Comparison of ENCODE assay signal across 22 cellular contexts in genomic region chr7:96920713-96921112, GRCh38.
DNase-seq lines count a peak whose midpoint lies in the region; ATAC-seq, FAIRE-seq and TF ChIP-seq lines count a peak whose summit lies in the region.
"Had no signal": no experiment of that assay in that cellular context is flagged by ENCODE, and none has a peak within 500 bp of the region (broad histone marks: within the 10 kb centered on the region; RNA-seq: fewer than 3 reads in every experiment).

No MANE protein-coding gene starts in this region.

- H3K9me3 ChIP-seq in trophoblast cell (ENCODE audit: insufficient read depth, low read depth, low read length): no peaks in the 10 kb centered on the region
- H3K9me3 ChIP-seq: A549, Caco-2 had no signal

- no peaks in the 10 kb centered on the region for H3K36me3 Mint-ChIP-seq in GM23338 (ENCODE audit: low read depth)

- H3K36me3 ChIP-seq in GM23338 (ENCODE audit: insufficient read depth) (no peaks in the 10 kb centered on the region), bronchial epithelial cell (ENCODE audit: control insufficient read depth, insufficient read depth, low read length) (no peaks in the 10 kb centered on the region), trophoblast cell (ENCODE audit: control insufficient read depth in 1 of 2, insufficient read depth in 2 of 2, low read length in 2 of 2) (no peaks in the 10 kb centered on the region)

- no peak overlapping the region for H2AK5ac ChIP-seq in trophoblast cell (ENCODE audit: low read length)

- no peak overlapping the region for H4K8ac ChIP-seq in trophoblast cell (ENCODE audit: low read depth, low read length)

- no peaks in the 10 kb centered on the region for H3F3A ChIP-seq in GM23338 (replicated peaks; ENCODE audit: low read depth)

- DNase-seq in GM23338 (ENCODE audit: low spot score) (peak; percentile 14), bronchial epithelial cell (ENCODE audit: low read depth) (peak; percentile 51), trophoblast cell (peak; percentile 42 to 90), D341Med (ENCODE audit: low spot score) (no peak), NCI-H446 treated with DMSO at 0.1 percent for 48 hours (lab: John Stamatoyannopoulos, UW) (no peak), NCI-H524 treated with DMSO at 0.1 percent for 48 hours (lab: John Stamatoyannopoulos, UW) (no peak)
- no peak for DNase-seq in stimulated activated CD4-positive, alpha-beta T cell treated with anti-CD3 and anti-CD28 coated beads, Interleukin-2, amount 100 ng/mL, for 24 hours
- DNase-seq: AML-193; Caco-2; CD4-positive, alpha-beta T cell; DMS153; DMS79; GDM1; GOT3; H9 had no signal

- no peaks in the 10 kb centered on the region for H3K79me1 ChIP-seq in trophoblast cell (ENCODE audit: low read length)

- H3K27ac ChIP-seq in GM23338 (ENCODE audit: low read depth): no peak overlapping the region
- H3K27ac ChIP-seq in trophoblast cell (ENCODE audit: low read depth, low read length): no peak overlapping the region
- H3K27ac ChIP-seq: 22Rv1, A549, C4-2B, HL-60 had no signal

- ATAC-seq in GM23338 (no peak), esophagus mucosa (peak; percentile 56)
- ATAC-seq: A549 had no signal

- H2BK120ac ChIP-seq in trophoblast cell (ENCODE audit: insufficient read depth, low read length, poor library complexity): no peak overlapping the region

- H3K79me2 ChIP-seq in GM23338 (replicated peaks; ENCODE audit: insufficient read depth) (no peaks in the 10 kb centered on the region), trophoblast cell (ENCODE audit: control insufficient read depth, insufficient read depth, low read length, poor library complexity) (no peaks in the 10 kb centered on the region)

- no peak overlapping the region for H3K18ac ChIP-seq in trophoblast cell (ENCODE audit: low read length)

- no peak overlapping the region for H2BK12ac ChIP-seq in trophoblast cell (ENCODE audit: low read length)

- peak overlapping the region; percentile 6; the same call in 1 of the 2 replicates for H2AFZ ChIP-seq in GM23338
- no peak overlapping the region for H2AFZ ChIP-seq in trophoblast cell (ENCODE audit: insufficient read depth, low read length, poor library complexity)

- H3K27me3 ChIP-seq in GM23338 (ENCODE audit: insufficient read depth): no peaks in the 10 kb centered on the region
- H3K27me3 ChIP-seq in bronchial epithelial cell (ENCODE audit: control insufficient read depth, insufficient read depth, low read length): no peaks in the 10 kb centered on the region
- H3K27me3 ChIP-seq in trophoblast cell (ENCODE audit: insufficient read depth, low read length): no peaks in the 10 kb centered on the region

- H3K4me1 Mint-ChIP-seq in GM23338: peaks cover 18% of the 10 kb centered on the region

- no peaks in the 10 kb centered on the region for H3K9me2 ChIP-seq in GM23338 (ENCODE audit: insufficient read depth)

- H3K27me3 Mint-ChIP-seq in GM23338 (ENCODE audit: insufficient read depth, low read depth, poor library complexity): peaks cover 2% of the 10 kb centered on the region

- H4K91ac ChIP-seq in trophoblast cell (ENCODE audit: low read depth, low read length): no peak overlapping the region

- TF ChIP-seq CTCF in GM23338 (conservative IDR thresholded peaks at IDR 0.05; ENCODE audit: low read depth in 2 of 2) (no peak), bronchial epithelial cell (IDR thresholded peaks at IDR 0.05; ENCODE audit: insufficient read depth, low read length, severe bottlenecking) (no peak)

- H3K4ac ChIP-seq in trophoblast cell (ENCODE audit: low read depth, low read length): no peak overlapping the region

- H3K27ac Mint-ChIP-seq in GM23338: no peak overlapping the region
- H3K27ac Mint-ChIP-seq: CD4-positive, alpha-beta T cell; H9 had no signal

- H3K9me3 Mint-ChIP-seq in GM23338: no peaks in the 10 kb centered on the region
- H3K9me3 Mint-ChIP-seq: CD4-positive, alpha-beta T cell had no signal

- FAIRE-seq in bronchial epithelial cell (lab: Jason Lieb, UNC): no peak
- FAIRE-seq: A549, GM12892, GM18507 had no signal

- H3K14ac ChIP-seq in trophoblast cell (ENCODE audit: low read length): no peak overlapping the region

- no peak overlapping the region for H3K23ac ChIP-seq in trophoblast cell (ENCODE audit: low read length)

- H3K4me3 ChIP-seq in GM23338 (no peak overlapping the region), bronchial epithelial cell (ENCODE audit: low read depth, low read length) (no peak overlapping the region), trophoblast cell (ENCODE audit: low read depth, low read length) (no peak overlapping the region)
- H3K4me3 ChIP-seq: A549 had no signal

- no peak overlapping the region for H3K9ac ChIP-seq in trophoblast cell (ENCODE audit: low read length)

- WGBS in trophoblast cell (ENCODE audit: extremely low coverage, insufficient coverage, insufficient read length): no CpG with 5 or more reads among the region's 1 CpG

- H3K4me1 ChIP-seq in GM23338 (ENCODE audit: insufficient read depth): peaks cover 25% of the 10 kb centered on the region
- peaks cover 4 to 5% of the 10 kb centered on the region in 2 experiments for H3K4me1 ChIP-seq in trophoblast cell (ENCODE audit: control insufficient read depth in 1 of 2, insufficient read depth in 2 of 2, low read length in 2 of 2)
- H3K4me1 ChIP-seq: A549 had no signal

- no peak overlapping the region for H3K4me3 Mint-ChIP-seq in GM23338
- H3K4me3 Mint-ChIP-seq: CD4-positive, alpha-beta T cell; H9 had no signal

- H3K4me2 ChIP-seq in GM23338 (peak overlapping the region; percentile 13), trophoblast cell (ENCODE audit: low read length) (no peak overlapping the region)
- H3K4me2 ChIP-seq: A549 had no signal

- H4K12ac ChIP-seq in trophoblast cell (ENCODE audit: low read depth, low read length): no peak overlapping the region

- no peak overlapping the region for H2BK5ac ChIP-seq in trophoblast cell (ENCODE audit: low read depth, low read length, poor library complexity)

- no peaks in the 10 kb centered on the region for H4K20me1 ChIP-seq in GM23338 (replicated peaks; ENCODE audit: insufficient read depth)

TF ChIP-seq in GM23338, 12 proteins besides CTCF, POLR2A, EP300 and RAD21 (continues in another document):
- TF ChIP-seq CREB1 (CRISPR knock-in tag; IDR thresholded peaks at IDR 0.05; ENCODE audit: low read depth) (no peak), NANOG (IDR thresholded peaks at IDR 0.05; ENCODE audit: borderline replicate concordance) (no peak), JUNB (IDR thresholded peaks at IDR 0.05; ENCODE audit: unreplicated experiment) (no peak), ZNF114 (CRISPR knock-in tag; IDR thresholded peaks at IDR 0.05) (no peak), EZH2phosphoT487 (IDR thresholded peaks at IDR 0.05; ENCODE audit: unreplicated experiment) (no peak), EZH2 (IDR thresholded peaks at IDR 0.05; ENCODE audit: low read depth, unreplicated experiment) (no peak), ETS1 (IDR thresholded peaks at IDR 0.05) (no peak), STAT1 (IDR thresholded peaks at IDR 0.05; ENCODE audit: unreplicated experiment) (no peak), REST (IDR thresholded peaks at IDR 0.05; ENCODE audit: unreplicated experiment) (no peak)

Comparison
In these comparisons a context has a peak if more than half of its experiments do, and no peak if none do; other contexts are left out.
1. DNase-seq: peak in GM23338 (single experiment), bronchial epithelial cell (single experiment) and trophoblast cell (2 of 2); none in D341Med (single experiment), NCI-H446 treated with DMSO at 0.1 percent for 48 hours (single experiment), stimulated activated CD4-positive, alpha-beta T cell treated with anti-CD3 and anti-CD28 coated beads, Interleukin-2, amount 100 ng/mL, for 24 hours (0 of 2) and NCI-H524 treated with DMSO at 0.1 percent for 48 hours (single experiment).